ENCODE assay signal across 8 cellular contexts in the genomic region with DNA sequence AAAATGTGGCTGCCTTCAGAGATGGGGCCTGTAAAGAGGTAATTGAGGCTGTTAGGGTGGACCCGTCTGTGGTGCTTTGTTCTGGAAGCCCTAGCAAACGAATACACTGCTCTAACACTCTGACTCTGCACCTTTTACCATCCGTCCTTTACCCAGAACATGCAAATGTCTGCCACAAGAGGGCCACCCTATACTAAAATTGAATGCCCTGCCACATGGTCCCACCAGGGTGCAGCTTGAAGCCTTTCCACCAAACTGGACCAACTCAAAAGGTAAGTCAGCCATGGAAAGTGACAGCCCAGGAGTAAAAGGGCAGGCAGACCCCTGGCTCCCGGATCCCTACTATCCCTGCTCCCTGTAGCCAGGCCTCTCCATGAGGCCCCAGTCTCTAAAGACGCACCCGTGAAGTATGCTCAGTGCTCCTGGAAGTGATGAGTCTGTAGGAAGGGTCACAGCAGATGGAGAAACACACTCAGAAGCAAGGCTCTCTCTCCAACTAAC. TPM values are rescaled to one million over a fixed set of nuclear protein-coding genes. Genes with fewer than 3 reads are reported as not detected.
DNase-seq lines count a peak whose midpoint lies in the region; ATAC-seq and TF ChIP-seq lines count a peak whose summit lies in the region.

No MANE protein-coding gene starts in this region.

- no peak overlapping the region for H3K4me3 ChIP-seq in IMR-90 (ENCODE audit: insufficient read depth, low read depth, low read length)
- no peak overlapping the region for H3K4me3 ChIP-seq in OCI-LY7 (ENCODE audit: low read depth, low read length, poor library complexity, severe bottlenecking)
- no peak overlapping the region for H3K4me3 ChIP-seq in esophagus muscularis mucosa
- no peak overlapping the region for H3K4me3 ChIP-seq in neural cell (ENCODE audit: low read length)

- no peak overlapping the region for H4K91ac ChIP-seq in IMR-90 (ENCODE audit: insufficient read depth, low read depth, low read length)

- peak; percentile 98 for TF ChIP-seq CTCF in IMR-90 (conservative IDR thresholded peaks at IDR 0.05; ENCODE audit: low read depth, low read length)
- peak; percentile 90 for TF ChIP-seq CTCF in OCI-LY7 (conservative IDR thresholded peaks at IDR 0.05; ENCODE audit: low read length)
- peak; percentile 89 to 95 (median 93) for TF ChIP-seq CTCF in esophagus muscularis mucosa (IDR thresholded peaks at IDR 0.05)
- TF ChIP-seq CTCF in neural cell (IDR thresholded peaks at IDR 0.05; ENCODE audit: poor library complexity, severe bottlenecking) = peak; percentile 79

- peak overlapping the region; percentile 44; the same call in 1 of the 2 replicates for H3K14ac ChIP-seq in IMR-90 (replicated peaks; ENCODE audit: low read depth, low read length)

- intact Hi-C loops in IMR-90 (cut with micrococcal nuclease) = loop anchor here (1.0 to 10.0 kb wide), 7 partner anchors 33 to 460 kb away; a partner anchor contains a TSS
- intact Hi-C loops in OCI-LY7 (cut with micrococcal nuclease; ENCODE audit: unreplicated experiment) = loop anchor here (1.0 to 2.0 kb wide), 3 partner anchors 80 to 402 kb away; no protein-coding TSS in a partner anchor
- intact Hi-C loops in esophagus muscularis mucosa (cut with DNase I) = loop anchor here (2.0 to 5.0 kb wide), 2 partner anchors 35 to 78 kb away; a partner anchor contains a TSS

- H4K5ac ChIP-seq in IMR-90 (ENCODE audit: low read depth, low read length) = no peak overlapping the region

- H3K36me3 ChIP-seq in IMR-90 (ENCODE audit: control insufficient read depth, insufficient read depth, low read length) = no peaks in the 10 kb centered on the region
- no peaks in the 10 kb centered on the region for H3K36me3 ChIP-seq in OCI-LY7 (ENCODE audit: insufficient read depth, low read length)
- H3K36me3 ChIP-seq in esophagus muscularis mucosa = no peaks in the 10 kb centered on the region
- no peaks in the 10 kb centered on the region for H3K36me3 ChIP-seq in neural cell (ENCODE audit: insufficient read depth, low read length)

- CTCF ChIA-PET in IMR-90 (lab: Yijun Ruan, JAX) (interaction anchor here (0.6 to 1.3 kb wide), 7 partner anchors 34 to 447 kb away, joined by 3 to 7 read pairs (median 4); a partner anchor contains a TSS), OCI-LY7 (lab: Charles Lee; ENCODE audit: unreplicated experiment) (interaction anchor here (1.0 kb wide), 1 partner anchor 34 kb away, joined by 4 read pairs; no protein-coding TSS in a partner anchor)

- no CpG with 5 or more reads among the region's 6 CpGs for WGBS in IMR-90 (ENCODE audit: extremely low coverage in 2 of 2, insufficient read length in 1 of 2), 2 experiments
- WGBS in esophagus muscularis mucosa = 16% methylated on average over 6 of the region's 6 CpGs

- H3K18ac ChIP-seq in IMR-90 (ENCODE audit: low read depth, low read length) = no peak overlapping the region

- H3K27ac ChIP-seq in IMR-90 (ENCODE audit: insufficient read depth, low read length) (no peak overlapping the region), OCI-LY7 (ENCODE audit: low read depth, low read length, poor library complexity, severe bottlenecking) (no peak overlapping the region), esophagus muscularis mucosa (replicated peaks in 1 of 4) (peak overlapping the region; percentile 64 to 83 (median 76)), neural cell (ENCODE audit: low read length) (no peak overlapping the region)

- no peak overlapping the region for H3K56ac ChIP-seq in IMR-90 (ENCODE audit: extremely low read depth, insufficient read depth, low read length)

- peak overlapping the region; percentile 58; the same call in 1 of the 2 replicates for H2BK120ac ChIP-seq in IMR-90 (ENCODE audit: low read depth, low read length)

- H3K9ac ChIP-seq in IMR-90 (ENCODE audit: low read depth, low read length) = no peak overlapping the region
- no peak overlapping the region for H3K9ac ChIP-seq in neural cell (ENCODE audit: low read length)

- H3F3A ChIP-seq in neural cell (ENCODE audit: insufficient read depth, low read length, poor library complexity, severe bottlenecking) = no peaks in the 10 kb centered on the region

- H3K4ac ChIP-seq in IMR-90 (ENCODE audit: low read depth, low read length) = peak overlapping the region; percentile 58

- H2BK15ac ChIP-seq in IMR-90 (ENCODE audit: low read depth, low read length) = peak overlapping the region; percentile 43; the same call in 1 of the 3 replicates

- H3K9me2 ChIP-seq in OCI-LY7 (ENCODE audit: insufficient read depth, low read length) (no peaks in the 10 kb centered on the region), neural cell (ENCODE audit: insufficient read depth, low read length) (no peaks in the 10 kb centered on the region)

- H3K79me2 ChIP-seq in OCI-LY7 (ENCODE audit: insufficient read depth, low read depth, low read length) (no peaks in the 10 kb centered on the region), neural cell (replicated peaks; ENCODE audit: insufficient read depth, low read length) (no peaks in the 10 kb centered on the region)

- no peaks in the 10 kb centered on the region for H4K20me1 ChIP-seq in IMR-90 (ENCODE audit: insufficient read depth, low read length)
- H4K20me1 ChIP-seq in OCI-LY7 (ENCODE audit: insufficient read depth, low read length) = no peaks in the 10 kb centered on the region
- no peaks in the 10 kb centered on the region for H4K20me1 ChIP-seq in neural cell (ENCODE audit: insufficient read depth)

- TF ChIP-seq RAD21 in IMR-90 (IDR thresholded peaks at IDR 0.05; ENCODE audit: low read length) (peak; percentile 94), neural cell (conservative IDR thresholded peaks at IDR 0.05) (peak; percentile 75)

- POLR2A ChIA-PET in IMR-90 (lab: Charles Lee; ENCODE audit: unreplicated experiment) = interaction anchor here (0.7 to 1.0 kb wide), 2 partner anchors 33 to 35 kb away, joined by 3 read pairs; a partner anchor contains a TSS
- POLR2A ChIA-PET in OCI-LY7 (lab: Charles Lee) = no interaction called here

- H3K4me1 ChIP-seq in IMR-90 (ENCODE audit: control insufficient read depth, insufficient read depth, low read length) = peaks cover 2% of the 10 kb centered on the region
- H3K4me1 ChIP-seq in OCI-LY7 (ENCODE audit: insufficient read depth, low read length, poor library complexity, severe bottlenecking) = peaks cover 6% of the 10 kb centered on the region
- peaks cover 0 to 65% (median 60%) of the 10 kb centered on the region in 4 donors for H3K4me1 ChIP-seq in esophagus muscularis mucosa

- H3K79me1 ChIP-seq in IMR-90 (ENCODE audit: low read depth in 1 of 2, low read length in 2 of 2) = peaks cover 0 to 13% of the 10 kb centered on the region in 2 experiments; a peak in 2 of 4 replicates

- H2BK20ac ChIP-seq in IMR-90 (ENCODE audit: low read depth, low read length) = peak overlapping the region; percentile 42; the same call in 1 of the 2 replicates

- ATAC-seq in GM21447 (IDR thresholded peaks at IDR 0.05; ENCODE audit: unreplicated experiment) (peak; percentile 72), IMR-90 (ENCODE audit: low read depth) (peak; percentile 98)

- peaks cover 5% of the 10 kb centered on the region; the same call in 1 of the 2 replicates for H3K9me1 ChIP-seq in IMR-90 (ENCODE audit: insufficient read depth, low read length)

- H3K9me3 ChIP-seq in IMR-90 (ENCODE audit: control insufficient read depth, insufficient read depth, low read length) (no peaks in the 10 kb centered on the region), OCI-LY7 (ENCODE audit: low read length) (peaks cover 3% of the 10 kb centered on the region; the same call in 1 of the 2 replicates), esophagus muscularis mucosa (no peaks in the 10 kb centered on the region), neural cell (ENCODE audit: low read length) (no peaks in the 10 kb centered on the region)

- TF ChIP-seq EP300 in esophagus muscularis mucosa (IDR thresholded peaks at IDR 0.05) (no peak), neural cell (conservative IDR thresholded peaks at IDR 0.05; ENCODE audit: poor library complexity, severe bottlenecking) (no peak)

- 0 out of 4 replicates have a peak overlapping the region, but pooled peaks of 1 of the 2 experiments have one; percentile 53 for H4K8ac ChIP-seq in IMR-90 (ENCODE audit: low read depth in 2 of 2, low read length in 2 of 2)

- peak; percentile 46; the same call in 1 of the 2 replicates for TF ChIP-seq POLR2A in IMR-90 (IDR thresholded peaks at IDR 0.05; ENCODE audit: low read depth, low read length)
- no peak for TF ChIP-seq POLR2A in esophagus muscularis mucosa (IDR thresholded peaks at IDR 0.05; ENCODE audit: low read depth)

- H2AFZ ChIP-seq in IMR-90 (replicated peaks; ENCODE audit: low read length, poor library complexity) (peak overlapping the region; percentile 76), OCI-LY7 (ENCODE audit: low read length) (no peak overlapping the region; the same call in 1 of the 2 replicates), neural cell (ENCODE audit: low read depth, low read length) (no peak overlapping the region)

- peak overlapping the region; percentile 71; the same call in 1 of the 2 replicates for H3K23ac ChIP-seq in IMR-90 (ENCODE audit: low read depth, low read length)

- dilution Hi-C loops in IMR-90 (cut with HindIII; ENCODE audit: low sequenced_read_pairs, unreplicated experiment) = no loop called here

- H3K4me2 ChIP-seq in IMR-90 (ENCODE audit: low read depth, low read length) (no peak overlapping the region; the same call in 1 of the 2 replicates), OCI-LY7 (ENCODE audit: low read length) (no peak overlapping the region), neural cell (ENCODE audit: low read length) (no peak overlapping the region)

- in situ Hi-C loops in IMR-90 (cut with MboI; ENCODE audit: low sequenced_read_pairs) = loop anchor here (5.0 kb wide), 2 partner anchors 35 to 75 kb away; a partner anchor contains a TSS

- H3K27me3 ChIP-seq in IMR-90 (ENCODE audit: control insufficient read depth, insufficient read depth, low read length) (peaks cover 4% of the 10 kb centered on the region), esophagus muscularis mucosa (no peaks in the 10 kb centered on the region), neural cell (ENCODE audit: insufficient read depth, low read depth, low read length) (peaks cover 6% of the 10 kb centered on the region)

- H2AK9ac ChIP-seq in IMR-90 (replicated peaks; ENCODE audit: low read depth, low read length, poor library complexity) = peak overlapping the region; percentile 13

- H2AK5ac ChIP-seq in IMR-90 (ENCODE audit: low read depth, low read length) = peak overlapping the region; percentile 47; the same call in 1 of the 2 replicates

- DNase-seq in DMS114 treated with DMSO at 0.1 percent for 48 hours (lab: John Stamatoyannopoulos, UW; ENCODE audit: unreplicated experiment) = peak; percentile 79
- peak; percentile 76 for DNase-seq in IMR-90
- DNase-seq in OCI-LY7 (ENCODE audit: low spot score) = peak; percentile 78
- peak; percentile 59 for DNase-seq in activated T-cell treated with anti-CD3 and anti-CD28 coated beads for 24 hours (ENCODE audit: low read depth)
- peak; percentile 96 for DNase-seq in esophagus muscularis mucosa (ENCODE audit: extremely low spot score)
- peak; percentile 61 for DNase-seq in stromal cell of bone marrow (ENCODE audit: low read depth)

- BruUV-seq in IMR-90 (replicated peaks; lab: Mats Ljungman, UMichigan) = no TSS peak
- no TSS peak for BruUV-seq in OCI-LY7 (replicated peaks; lab: Mats Ljungman, UMichigan)

- no peak overlapping the region for H2BK5ac ChIP-seq in IMR-90 (ENCODE audit: low read depth, low read length, poor library complexity, severe bottlenecking)

RNA-seq across cellular contexts. Expression of a gene that starts 5.8 kb away (rescaled TPM):
- 1.9 and 2.0 TPM in 2 replicates for total RNA-seq in IMR-90 (2012; rRNA removed)
- 0.85 and 1.1 TPM in 2 replicates for polyA plus RNA-seq in IMR-90 (2012; rRNA removed)
- 0.78 and 1.1 TPM in 2 replicates for polyA plus RNA-seq in IMR-90 (2012; cell fraction: cytosol; rRNA removed)
- polyA plus RNA-seq in IMR-90 (2012; cell fraction: nucleus; rRNA removed; ENCODE audit: low replicate concordance) = 0.57 and 1.1 TPM in 2 replicates
- not detected in 2 replicates for total RNA-seq in OCI-LY7 (2014; rRNA removed; shearing (Covaris generic))
- total RNA-seq in OCI-LY7 (2022) = not detected in 2 replicates
- total RNA-seq in esophagus muscularis mucosa = 1 to 10 TPM; 2.7 to 7.3 (median 6.4) TPM
- polyA plus RNA-seq in neural cell = 1.3 and 2.3 TPM in 2 replicates
- 3.4 and 3.9 TPM in 2 replicates for polyA minus RNA-seq in neural cell

RNA-seq across cellular contexts. Expression of a gene that starts 32.9 kb away (rescaled TPM):
- total RNA-seq in IMR-90 (2012; rRNA removed) = 221 and 383 TPM in 2 replicates
- polyA plus RNA-seq in IMR-90 (2012; rRNA removed) = 258 and 269 TPM in 2 replicates
- polyA plus RNA-seq in IMR-90 (2012; cell fraction: cytosol; rRNA removed) = 105 and 120 TPM in 2 replicates
- polyA plus RNA-seq in IMR-90 (2012; cell fraction: nucleus; rRNA removed; ENCODE audit: low replicate concordance) = 20.5 and 87.7 TPM in 2 replicates
- total RNA-seq in OCI-LY7 (2014; rRNA removed; shearing (Covaris generic)) = 25.5 and 28.0 TPM in 2 replicates
- total RNA-seq in OCI-LY7 (2022) = 58.1 and 61.2 TPM in 2 replicates
- 1,000 to 10,000 TPM; 2,370 to 3,630 (median 3,339) TPM for total RNA-seq in esophagus muscularis mucosa
- polyA plus RNA-seq in neural cell = 238 and 276 TPM in 2 replicates
- 167 and 195 TPM in 2 replicates for polyA minus RNA-seq in neural cell

Comparison
In these comparisons a context has a peak if more than half of its experiments do, and no peak if none do; other contexts are left out.
1. H3K27ac ChIP-seq: peak in esophagus muscularis mucosa (4 of 4); none in IMR-90 (single experiment), OCI-LY7 (single experiment) and neural cell (single experiment).
2. Peak in every context shown above with its lines, with median percentiles within 50 percentile points of each other: DNase-seq and CTCF ChIP-seq.